Comparison of ENCODE assay signal across 8 cellular contexts in the genomic region with DNA sequence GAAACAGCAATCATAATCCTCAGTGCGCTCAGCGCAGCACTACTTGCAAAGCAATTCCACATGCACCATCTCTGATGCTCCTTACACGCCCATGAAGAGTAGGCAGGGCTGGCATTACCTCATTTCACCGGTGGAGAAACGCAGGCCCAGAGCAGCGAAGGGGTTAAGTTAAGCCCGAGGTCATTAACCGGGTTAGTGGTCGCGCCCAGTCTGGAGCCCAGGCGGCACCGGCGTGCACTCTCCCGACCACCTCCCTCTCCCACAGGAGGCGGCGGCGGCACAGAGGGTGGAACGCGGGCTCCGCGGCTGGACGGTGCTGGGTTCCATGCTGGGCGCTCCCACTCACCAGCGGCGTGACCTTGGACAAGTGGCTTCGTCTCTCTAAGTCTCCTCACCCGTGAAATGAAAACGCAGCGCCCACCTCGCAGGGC. TPM values are rescaled to one million over a fixed set of nuclear protein-coding genes. Genes with fewer than 3 reads are reported as not detected.
DNase-seq lines count a peak whose midpoint lies in the region; ATAC-seq and TF ChIP-seq lines count a peak whose summit lies in the region.

No MANE protein-coding gene starts in this region.

- peaks cover 1% of the 10 kb centered on the region for H3K27me3 Mint-ChIP-seq in endodermal cell (ENCODE audit: insufficient read depth)

- H3K27ac Mint-ChIP-seq in endodermal cell: peak overlapping the region; percentile 83

- peak overlapping the region; percentile 86 for H3K9ac ChIP-seq in endodermal cell (ENCODE audit: extremely low read depth, low read length, poor library complexity, severe bottlenecking)

- H3K4me3 ChIP-seq in HFF-Myc (replicated peaks; ENCODE audit: low read depth, low read length): peak overlapping the region; percentile 64
- H3K4me3 ChIP-seq in endodermal cell (ENCODE audit: low read length): peak overlapping the region; percentile 93
- H3K4me3 ChIP-seq in muscle layer of duodenum (ENCODE audit: low read depth in 1 of 2, low read length in 2 of 2): peak overlapping the region; percentile 86 to 89

- no peak for TF ChIP-seq CTCF in HFF-Myc (IDR thresholded peaks at IDR 0.05; ENCODE audit: low read depth, low read length, missing control alignments)
- no peak for TF ChIP-seq CTCF in endodermal cell (conservative IDR thresholded peaks at IDR 0.05)

- H3K36me3 Mint-ChIP-seq in endodermal cell (ENCODE audit: low read depth): peaks cover 15% of the 10 kb centered on the region

- no peak for ATAC-seq in GM19351 (IDR thresholded peaks at IDR 0.05; ENCODE audit: unreplicated experiment)

- peak; percentile 78 for DNase-seq in DMS53 (lab: John Stamatoyannopoulos, UW)
- no peak for DNase-seq in HFF-Myc (ENCODE audit: extremely low read depth, low read depth)
- DNase-seq in RKO (ENCODE audit: low spot score): peak; percentile 77
- DNase-seq in endodermal cell: peak; percentile 70
- no peak for DNase-seq in dedifferentiated amniotic fluid mesenchymal stem cell (ENCODE audit: extremely low spot score)
- DNase-seq in NCI-H446 (lab: John Stamatoyannopoulos, UW): no peak

- peaks cover 6% of the 10 kb centered on the region for H3K27me3 ChIP-seq in endodermal cell (ENCODE audit: control insufficient read depth, insufficient read depth, low read length, poor library complexity, severe bottlenecking)
- H3K27me3 ChIP-seq in muscle layer of duodenum (ENCODE audit: low read depth, low read length): no peaks in the 10 kb centered on the region

- H3K9me3 ChIP-seq in endodermal cell (ENCODE audit: control insufficient read depth, low read length): no peaks in the 10 kb centered on the region
- no peaks in the 10 kb centered on the region for H3K9me3 ChIP-seq in muscle layer of duodenum (ENCODE audit: control insufficient read depth in 1 of 2, low read length in 2 of 2)

- H3K4me1 Mint-ChIP-seq in endodermal cell: peaks cover 35% of the 10 kb centered on the region

- H3K27ac ChIP-seq in endodermal cell (ENCODE audit: low read depth, low read length) (peak overlapping the region; percentile 73), muscle layer of duodenum (ENCODE audit: low read length) (peak overlapping the region; percentile 60)

- WGBS in endodermal cell (ENCODE audit: insufficient coverage in 1 of 2, insufficient read length in 1 of 2), 2 experiments: 0 to 2% methylated on average over 11 to 30 of the region's 30 CpGs

- peak overlapping the region; percentile 76 for H3K4me3 Mint-ChIP-seq in endodermal cell

- H3K9me3 Mint-ChIP-seq in endodermal cell: no peaks in the 10 kb centered on the region

- H3K4me1 ChIP-seq in endodermal cell (ENCODE audit: control insufficient read depth, insufficient read depth, low read length) (peaks cover 20% of the 10 kb centered on the region), muscle layer of duodenum (ENCODE audit: control insufficient read depth in 1 of 2, insufficient read depth in 2 of 2, low read length in 2 of 2) (peaks cover 14 to 43% of the 10 kb centered on the region in 2 donors)

- peaks cover 10% of the 10 kb centered on the region for H3K36me3 ChIP-seq in endodermal cell (ENCODE audit: control insufficient read depth, insufficient read depth, low read length)
- peaks cover 8 to 20% of the 10 kb centered on the region in 2 donors for H3K36me3 ChIP-seq in muscle layer of duodenum (ENCODE audit: control insufficient read depth in 1 of 2, insufficient read depth in 2 of 2, low read length in 2 of 2)

RNA-seq across cellular contexts. Expression of gene FASTK, which starts 0.5 kb away (rescaled TPM):
- 10 to 100 TPM; 64.0 to 71.0 TPM for total RNA-seq in endodermal cell
- polyA plus RNA-seq in endodermal cell (2013, experiment 1 of 2): 62.8 TPM
- polyA plus RNA-seq in endodermal cell (2013, experiment 2 of 2): 53.4 TPM

RNA-seq across cellular contexts. Expression of gene TMUB1, which starts 3.2 kb away (rescaled TPM):
- total RNA-seq in endodermal cell: 10 to 100 TPM; 48.1 to 52.6 TPM
- 42.7 TPM for polyA plus RNA-seq in endodermal cell (2013, experiment 1 of 2)
- polyA plus RNA-seq in endodermal cell (2013, experiment 2 of 2): 41.2 TPM

RNA-seq across cellular contexts. Expression of gene AGAP3, which starts 6.2 kb away (rescaled TPM):
- total RNA-seq in endodermal cell: 100 to 1,000 TPM; 113 to 116 TPM
- polyA plus RNA-seq in endodermal cell (2013, experiment 1 of 2): 65.6 TPM
- 64.1 TPM for polyA plus RNA-seq in endodermal cell (2013, experiment 2 of 2)

RNA-seq across cellular contexts. Expression of gene SLC4A2, which starts 20.7 kb away (rescaled TPM):
- total RNA-seq in endodermal cell: 100 to 1,000 TPM; 265 to 284 TPM
- 88.2 TPM for polyA plus RNA-seq in endodermal cell (2013, experiment 1 of 2)
- polyA plus RNA-seq in endodermal cell (2013, experiment 2 of 2): 83.1 TPM

RNA-seq across cellular contexts. Expression of gene CDK5, which starts 22.4 kb away (rescaled TPM):
- 10 to 100 TPM; 22.2 to 25.2 TPM for total RNA-seq in endodermal cell
- polyA plus RNA-seq in endodermal cell (2013, experiment 1 of 2): 22.0 TPM
- 18.7 TPM for polyA plus RNA-seq in endodermal cell (2013, experiment 2 of 2)

Comparison
In these comparisons a context has a peak if more than half of its experiments do, and no peak if none do; other contexts are left out.
1. DNase-seq: peak in DMS53 (single experiment), RKO (single experiment) and endodermal cell (single experiment); none in HFF-Myc (single experiment), dedifferentiated amniotic fluid mesenchymal stem cell (single experiment) and NCI-H446 (0 of 2).
2. Peak in every context shown above with its lines, with median percentiles within 50 percentile points of each other: H3K4me3 ChIP-seq.